9 cellular contexts compared by ENCODE assay signal in genomic region chr13:102869948-102870676, GRCh38. TPM values are rescaled to one million over a fixed set of nuclear protein-coding genes. Genes with fewer than 3 reads are reported as not detected.
DNase-seq lines count a peak whose midpoint lies in the region; ATAC-seq and TF ChIP-seq lines count a peak whose summit lies in the region.
"Had no signal": no experiment of that assay in that cellular context is flagged by ENCODE, and none has a peak within 500 bp of the region (broad histone marks: within the 10 kb centered on the region; RNA-seq: fewer than 3 reads in every experiment).

No MANE protein-coding gene starts in this region.

- in situ Hi-C loops in mammary epithelial cell (cut with MboI; ENCODE audit: low sequenced_read_pairs in 2 of 2) = no loop called here

- H3K27ac ChIP-seq in mammary epithelial cell (ENCODE audit: insufficient read depth, low read depth, low read length) = no peak overlapping the region
- H3K27ac ChIP-seq in thyroid gland = no peak overlapping the region
- no peak overlapping the region for H3K27ac ChIP-seq in caudate nucleus (ENCODE audit: low read depth, low read length)
- H3K27ac ChIP-seq: prostate gland had no signal

- H3K4me3 ChIP-seq in mammary epithelial cell (replicated peaks in 1 of 3; ENCODE audit: insufficient read depth in 1 of 3, low read depth in 2 of 3, low read length in 3 of 3) (no peak overlapping the region), thyroid gland (replicated peaks in 1 of 3) (no peak overlapping the region)
- H3K4me3 ChIP-seq: prostate gland had no signal

- peaks cover 4% of the 10 kb centered on the region for H3K79me2 ChIP-seq in mammary epithelial cell (ENCODE audit: insufficient read depth, low read length)

- TF ChIP-seq CTCF in MCF 10A (IDR thresholded peaks at IDR 0.05; ENCODE audit: unreplicated experiment) (no peak), mammary epithelial cell (conservative IDR thresholded peaks at IDR 0.05 in 1 of 2, IDR thresholded peaks at IDR 0.05 in 1 of 2; ENCODE audit: extremely low read depth in 1 of 2, insufficient read depth in 1 of 2, low read depth in 1 of 2, low read length in 2 of 2) (no peak), type B pancreatic cell (conservative IDR thresholded peaks at IDR 0.05) (no peak), thyroid gland (IDR thresholded peaks at IDR 0.05) (no peak)

- H4K20me1 ChIP-seq in mammary epithelial cell (ENCODE audit: insufficient read depth, low read length) = no peaks in the 10 kb centered on the region

- H3K4me1 ChIP-seq in mammary epithelial cell (ENCODE audit: insufficient read depth, low read length) = peaks cover 23% of the 10 kb centered on the region
- no peaks in the 10 kb centered on the region for H3K4me1 ChIP-seq in thyroid gland
- H3K4me1 ChIP-seq: prostate gland had no signal

- CTCF ChIA-PET in MCF 10A (lab: Yijun Ruan, JAX) = interaction anchor here (0.6 to 2.1 kb wide), 46 partner anchors 8 to 1498 kb away, joined by 3 to 42 read pairs (median 4); partner anchors contain the start of gene ERCC5
- CTCF ChIA-PET in mammary epithelial cell (lab: Charles Lee; ENCODE audit: low non-redundant PET) = interaction anchor here (0.7 to 1.3 kb wide), 3 partner anchors 270 to 403 kb away, joined by 3 to 8 read pairs (median 6); no protein-coding TSS in a partner anchor

- dilution Hi-C loops in mammary epithelial cell (cut with HindIII; ENCODE audit: low sequenced_read_pairs) = no loop called here

- peak; percentile 9 for ATAC-seq in HG03139 (IDR thresholded peaks at IDR 0.05; ENCODE audit: unreplicated experiment)

- POLR2A ChIA-PET in MCF 10A (lab: Yijun Ruan, JAX) = interaction anchor here (1.1 to 1.2 kb wide), 4 partner anchors 23 to 278 kb away, joined by 3 to 6 read pairs (median 3); no protein-coding TSS in a partner anchor

- H3K36me3 ChIP-seq in mammary epithelial cell (ENCODE audit: insufficient read depth, low read length) = peaks cover 20% of the 10 kb centered on the region
- peaks cover 35 to 59% of the 10 kb centered on the region in 2 donors for H3K36me3 ChIP-seq in thyroid gland

- no peak overlapping the region for H3K4me2 ChIP-seq in mammary epithelial cell (ENCODE audit: insufficient read depth, low read depth, low read length)

- H3K4me1 Mint-ChIP-seq in MCF 10A (ENCODE audit: insufficient read depth, unreplicated experiment) = peaks cover 5% of the 10 kb centered on the region
- peaks cover 6% of the 10 kb centered on the region for H3K4me1 Mint-ChIP-seq in type B pancreatic cell (ENCODE audit: unreplicated experiment)

- BruUV-seq in MCF 10A (replicated peaks; lab: Mats Ljungman, UMichigan) (no TSS peak), mammary epithelial cell (replicated peaks; lab: Mats Ljungman, UMichigan) (no TSS peak)

- no peaks in the 10 kb centered on the region for H3K27me3 Mint-ChIP-seq in MCF 10A (ENCODE audit: insufficient read depth, unreplicated experiment)
- no peaks in the 10 kb centered on the region for H3K27me3 Mint-ChIP-seq in type B pancreatic cell

- H3K27ac Mint-ChIP-seq in MCF 10A (ENCODE audit: low read depth, unreplicated experiment) (no peak overlapping the region), type B pancreatic cell (peak overlapping the region; percentile 28)

- H3K9ac ChIP-seq in mammary epithelial cell (ENCODE audit: insufficient read depth, low read length) = no peak overlapping the region

- peaks cover 80% of the 10 kb centered on the region for H3K36me3 Mint-ChIP-seq in MCF 10A (ENCODE audit: insufficient read depth, unreplicated experiment)
- peaks cover 44% of the 10 kb centered on the region for H3K36me3 Mint-ChIP-seq in type B pancreatic cell

- no peak for TF ChIP-seq POLR2A in thyroid gland (IDR thresholded peaks at IDR 0.05)

- H3K27me3 ChIP-seq in mammary epithelial cell (ENCODE audit: insufficient read depth, low read length) = no peaks in the 10 kb centered on the region
- H3K27me3 ChIP-seq in thyroid gland = no peaks in the 10 kb centered on the region

- no peaks in the 10 kb centered on the region for H3K9me3 Mint-ChIP-seq in MCF 10A (ENCODE audit: unreplicated experiment)
- H3K9me3 Mint-ChIP-seq in type B pancreatic cell = no peaks in the 10 kb centered on the region

- H3K4me3 Mint-ChIP-seq in MCF 10A (ENCODE audit: unreplicated experiment) = no peak overlapping the region
- H3K4me3 Mint-ChIP-seq in type B pancreatic cell = no peak overlapping the region

- H2AFZ ChIP-seq in mammary epithelial cell (ENCODE audit: low read depth, low read length) = no peak overlapping the region

- 35% methylated on average over 5 of the region's 5 CpGs for WGBS in mammary epithelial cell (ENCODE audit: low coverage, missing lambda C conversion rate)
- 60 to 62% methylated on average over 5 of the region's 5 CpGs for WGBS in thyroid gland, 2 donors

- DNase-seq in MCF 10A (ENCODE audit: unreplicated experiment) (peak; percentile 7), mammary epithelial cell (no peak), astrocyte of the hippocampus (ENCODE audit: low read depth, low spot score) (peak; percentile 19), type B pancreatic cell (ENCODE audit: extremely low spot score, unreplicated experiment) (no peak), NCI-H526 treated with DMSO at 0.1 percent for 48 hours (lab: John Stamatoyannopoulos, UW) (no peak), thyroid gland (no peak), caudate nucleus (lab: John Stamatoyannopoulos, UW) (no peak)

- no peaks in the 10 kb centered on the region for H3K9me3 ChIP-seq in mammary epithelial cell (replicated peaks; ENCODE audit: insufficient read depth, low read length)
- no peaks in the 10 kb centered on the region for H3K9me3 ChIP-seq in thyroid gland
- H3K9me3 ChIP-seq: prostate gland had no signal

- intact Hi-C loops in MCF 10A (cut with micrococcal nuclease) (no loop called here), mammary epithelial cell (cut with micrococcal nuclease) (loop anchor here (1.0 kb wide), 4 partner anchors 41 to 270 kb away; no protein-coding TSS in a partner anchor), thyroid gland (cut with DNase I) (no loop called here)

RNA-seq across cellular contexts. Expression of gene ERCC5, which starts 24.3 kb away (rescaled TPM):
- 68.1 and 68.8 TPM in 2 replicates for total RNA-seq in MCF 10A (2022)
- 10 to 100 TPM; 56.3 to 59.1 TPM for total RNA-seq in mammary epithelial cell
- 20.8 TPM for polyA plus RNA-seq in mammary epithelial cell
- 60.3 TPM for polyA minus RNA-seq in mammary epithelial cell
- total RNA-seq in type B pancreatic cell (ENCODE audit: low replicate concordance) = 44.1 and 51.6 TPM in 2 replicates
- total RNA-seq in thyroid gland = 100 to 1,000 TPM in 2 of 4 donors, 10 to 100 TPM in 2; 57.2 to 119 (median 102) TPM

Comparison
In these comparisons a context has a peak if more than half of its experiments do, and no peak if none do; other contexts are left out.
1. DNase-seq: peak in MCF 10A (single experiment) and astrocyte of the hippocampus (single experiment); none in mammary epithelial cell (single experiment), type B pancreatic cell (single experiment), NCI-H526 treated with DMSO at 0.1 percent for 48 hours (single experiment), thyroid gland (0 of 2) and caudate nucleus (0 of 61).